Comparison of ENCODE assay signal across 33 cellular contexts in the genomic region with DNA sequence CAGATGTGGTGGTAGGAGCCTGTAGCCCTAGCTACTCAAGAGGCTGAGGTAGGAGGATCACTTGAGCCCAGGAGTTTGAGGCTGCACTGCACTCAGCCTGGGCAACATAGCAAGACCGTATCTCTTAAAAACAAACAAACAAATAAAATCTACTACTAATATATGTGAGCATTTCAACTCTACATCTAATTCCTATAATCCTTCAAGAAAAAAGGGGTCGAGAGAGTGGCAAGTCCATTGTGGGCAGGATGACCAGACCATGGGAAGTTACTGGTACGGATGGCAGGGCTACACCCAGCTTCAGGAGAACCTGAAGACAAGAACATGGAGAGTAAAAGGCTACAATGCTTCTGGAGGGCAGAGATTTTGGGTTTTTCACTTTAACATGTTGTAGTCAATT.
"Had no signal": no experiment of that assay in that cellular context is flagged by ENCODE, and none has a peak within 500 bp of the region (broad histone marks: within the 10 kb centered on the region; RNA-seq: fewer than 3 reads in every experiment).

No MANE protein-coding gene starts in this region.

- DNase-seq: Karpas-422, Kasumi-1, MG63, MM.1S, MV-4-11, NCI-H1048, NCI-H1092, NCI-H1092 treated with DMSO at 0.1 percent for 48 hours, NCI-H1105, NCI-H1105 treated with DMSO at 0.1 percent for 48 hours, NCI-H1417, NCI-H1417 treated with DMSO at 0.1 percent for 48 hours, NCI-H1436, NCI-H1436 treated with DMSO at 0.1 percent for 48 hours, NCI-H146, NCI-H1694, NCI-H1694 treated with DMSO at 0.1 percent for 48 hours, NCI-H187, NCI-H187 treated with DMSO at 0.1 percent for 48 hours, NCI-H1930, NCI-H2029, NCI-H2029 treated with DMSO at 0.1 percent for 48 hours, NCI-H2081, NCI-H2081 treated with DMSO at 0.1 percent for 48 hours, NCI-H2107, NCI-H2171, NCI-H2171 treated with DMSO at 0.1 percent for 48 hours, NCI-H2227 treated with DMSO at 0.1 percent for 48 hours, NCI-H226, NCI-H345, NCI-H446, NCI-H446 treated with DMSO at 0.1 percent for 48 hours, NCI-H510A had no signal
